Comparison of ENCODE assay signal across 17 cellular contexts in genomic region chr7:138350701-138351357, GRCh38.
DNase-seq lines count a peak whose midpoint lies in the region; ATAC-seq, FAIRE-seq and TF ChIP-seq lines count a peak whose summit lies in the region.
"Had no signal": no experiment of that assay in that cellular context is flagged by ENCODE, and none has a peak within 500 bp of the region (broad histone marks: within the 10 kb centered on the region; RNA-seq: fewer than 3 reads in every experiment).

No MANE protein-coding gene starts in this region.

- H3K4me2 ChIP-seq in astrocyte (ENCODE audit: low read length), result no peak overlapping the region
- H3K4me2 ChIP-seq in osteoblast (ENCODE audit: insufficient read depth, low read length), result no peak overlapping the region

- peaks cover 45% of the 10 kb centered on the region for H3K9me3 Mint-ChIP-seq in Caco-2 (ENCODE audit: unreplicated experiment)
- peaks cover 10% of the 10 kb centered on the region for H3K9me3 Mint-ChIP-seq in astrocyte (ENCODE audit: unreplicated experiment)
- peaks cover 6% of the 10 kb centered on the region for H3K9me3 Mint-ChIP-seq in glutamatergic neuron (ENCODE audit: unreplicated experiment)
- peaks cover 12% of the 10 kb centered on the region for H3K9me3 Mint-ChIP-seq in natural killer cell treated with Interleukin-12 subunit alpha and Interleukin-12 subunit beta and Interleukin-15 and Interleukin-18, amount 100 ng/mL, for 72 hours

- H2AFZ ChIP-seq in astrocyte (ENCODE audit: low read depth, low read length) (no peak overlapping the region), osteoblast (ENCODE audit: low read length) (no peak overlapping the region)

- ATAC-seq in natural killer cell treated with Interleukin-12 subunit alpha and Interleukin-12 subunit beta and Interleukin-15 and Interleukin-18, amount 100 ng/mL, for 72 hours, result no peak
- ATAC-seq: PC-3 had no signal

- H3K4me3 ChIP-seq in Caco-2 (ENCODE audit: low read depth, low read length) (no peak overlapping the region), astrocyte (ENCODE audit: insufficient read depth, low read depth, low read length) (no peak overlapping the region), osteoblast (ENCODE audit: insufficient read depth, low read length) (no peak overlapping the region)
- H3K4me3 ChIP-seq: SJSA1 had no signal

- no peak for DNase-seq in Caco-2
- peak in 56 of 76 experiments; percentile 2 to 90 (median 49) for DNase-seq in HUDEP-2 (lab: John Stamatoyannopoulos, UW; ENCODE audit: unreplicated experiment in 76 of 76)
- DNase-seq in astrocyte (ENCODE audit: low read depth), result peak; percentile 10
- peak; percentile 17 for DNase-seq in osteoblast (ENCODE audit: insufficient read length, low spot score, missing footprints)
- no peak for DNase-seq in glutamatergic neuron
- DNase-seq in stimulated activated CD4-positive, alpha-beta T cell treated with anti-CD3 and anti-CD28 coated beads, Interleukin-2, amount 100 ng/mL, for 24 hours, result no peak
- DNase-seq in natural killer cell treated with Interleukin-12 subunit alpha and Interleukin-12 subunit beta and Interleukin-15 and Interleukin-18, amount 100 ng/mL, for 72 hours (ENCODE audit: low spot score), result no peak
- DNase-seq: Calu3, DMS79, NCI-H1436 treated with DMSO at 0.1 percent for 48 hours, NCI-H2081 treated with DMSO at 0.1 percent for 48 hours, NCI-H510A, NCI-H774, PC-3 had no signal

- H3K4me1 Mint-ChIP-seq in Caco-2 (ENCODE audit: low read depth, unreplicated experiment), result no peaks in the 10 kb centered on the region
- peaks cover 9% of the 10 kb centered on the region for H3K4me1 Mint-ChIP-seq in astrocyte (ENCODE audit: low read depth, unreplicated experiment)
- no peaks in the 10 kb centered on the region for H3K4me1 Mint-ChIP-seq in glutamatergic neuron (ENCODE audit: low read depth, unreplicated experiment)
- H3K4me1 Mint-ChIP-seq in natural killer cell treated with Interleukin-12 subunit alpha and Interleukin-12 subunit beta and Interleukin-15 and Interleukin-18, amount 100 ng/mL, for 72 hours (ENCODE audit: low read depth in 2 of 2), result no peaks in the 10 kb centered on the region
- H3K4me1 Mint-ChIP-seq: IgD-negative memory B cell had no signal

- H3K27me3 Mint-ChIP-seq in Caco-2 (ENCODE audit: insufficient read depth, unreplicated experiment) (no peaks in the 10 kb centered on the region), astrocyte (ENCODE audit: low read depth, unreplicated experiment) (no peaks in the 10 kb centered on the region), glutamatergic neuron (ENCODE audit: unreplicated experiment) (peaks cover 3% of the 10 kb centered on the region)
- H3K27me3 Mint-ChIP-seq in natural killer cell treated with Interleukin-12 subunit alpha and Interleukin-12 subunit beta and Interleukin-15 and Interleukin-18, amount 100 ng/mL, for 72 hours, result no peaks in the 10 kb centered on the region
- H3K27me3 Mint-ChIP-seq: IgD-negative memory B cell had no signal

- BruUV-seq in Caco-2 (replicated peaks; lab: Mats Ljungman, UMichigan), result no TSS peak

- no peak for FAIRE-seq in astrocyte (lab: Jason Lieb, UNC)
- FAIRE-seq: H54 had no signal

- H3K79me2 ChIP-seq in astrocyte (ENCODE audit: insufficient read depth, low read length) (no peaks in the 10 kb centered on the region), osteoblast (ENCODE audit: insufficient read depth, low read length) (no peaks in the 10 kb centered on the region)

- H3K9me3 ChIP-seq in Caco-2 (peaks cover 34% of the 10 kb centered on the region), astrocyte (ENCODE audit: insufficient read depth, low read depth, low read length) (peaks cover 8% of the 10 kb centered on the region), osteoblast (ENCODE audit: low read depth, low read length) (no peaks in the 10 kb centered on the region)

- POLR2A ChIA-PET in Caco-2 (lab: Charles Lee), result no interaction called here

- H3K36me3 Mint-ChIP-seq in Caco-2 (ENCODE audit: insufficient read depth, unreplicated experiment) (no peaks in the 10 kb centered on the region), astrocyte (ENCODE audit: low read depth, unreplicated experiment) (peaks cover 3% of the 10 kb centered on the region), glutamatergic neuron (ENCODE audit: unreplicated experiment) (peaks cover 7% of the 10 kb centered on the region)
- H3K36me3 Mint-ChIP-seq in natural killer cell treated with Interleukin-12 subunit alpha and Interleukin-12 subunit beta and Interleukin-15 and Interleukin-18, amount 100 ng/mL, for 72 hours, result peaks cover 11% of the 10 kb centered on the region
- H3K36me3 Mint-ChIP-seq: IgD-negative memory B cell had no signal

- intact Hi-C loops in Caco-2 (cut with micrococcal nuclease; ENCODE audit: unreplicated experiment), result no loop called here

- H3K27ac Mint-ChIP-seq in Caco-2 (ENCODE audit: unreplicated experiment), result peak overlapping the region; percentile 36
- H3K27ac Mint-ChIP-seq in astrocyte (ENCODE audit: unreplicated experiment), result peak overlapping the region; percentile 56
- no peak overlapping the region for H3K27ac Mint-ChIP-seq in glutamatergic neuron (ENCODE audit: unreplicated experiment)
- H3K27ac Mint-ChIP-seq in natural killer cell treated with Interleukin-12 subunit alpha and Interleukin-12 subunit beta and Interleukin-15 and Interleukin-18, amount 100 ng/mL, for 72 hours, result no peak overlapping the region
- H3K27ac Mint-ChIP-seq: IgD-negative memory B cell had no signal

- H3K4me1 ChIP-seq in Caco-2 (no peaks in the 10 kb centered on the region), astrocyte (ENCODE audit: insufficient read depth, low read length) (no peaks in the 10 kb centered on the region), osteoblast (ENCODE audit: insufficient read depth, low read length) (no peaks in the 10 kb centered on the region)
- H3K4me1 ChIP-seq: SJSA1 had no signal

- H3K9ac ChIP-seq in astrocyte (ENCODE audit: low read length), result no peak overlapping the region

- H4K20me1 ChIP-seq in astrocyte (ENCODE audit: insufficient read depth, low read length) (no peaks in the 10 kb centered on the region), osteoblast (ENCODE audit: insufficient read depth, low read length) (no peaks in the 10 kb centered on the region)

- CTCF ChIA-PET in Caco-2 (lab: Charles Lee), result no interaction called here

- no peak overlapping the region for H3K4me3 Mint-ChIP-seq in Caco-2 (ENCODE audit: unreplicated experiment)
- no peak overlapping the region for H3K4me3 Mint-ChIP-seq in astrocyte (ENCODE audit: unreplicated experiment)
- no peak overlapping the region for H3K4me3 Mint-ChIP-seq in glutamatergic neuron (ENCODE audit: unreplicated experiment)
- H3K4me3 Mint-ChIP-seq in natural killer cell treated with Interleukin-12 subunit alpha and Interleukin-12 subunit beta and Interleukin-15 and Interleukin-18, amount 100 ng/mL, for 72 hours, result no peak overlapping the region
- H3K4me3 Mint-ChIP-seq: IgD-negative memory B cell had no signal

- no peaks in the 10 kb centered on the region for H3K36me3 ChIP-seq in Caco-2 (ENCODE audit: control insufficient read depth, insufficient read depth, low read length)
- no peaks in the 10 kb centered on the region for H3K36me3 ChIP-seq in astrocyte (ENCODE audit: insufficient read depth, low read length)
- H3K36me3 ChIP-seq in osteoblast (ENCODE audit: insufficient read depth, low read length), result no peaks in the 10 kb centered on the region
- H3K36me3 ChIP-seq: SJSA1 had no signal

- no peak for TF ChIP-seq CTCF in Caco-2 (IDR thresholded peaks at IDR 0.05; ENCODE audit: insufficient read depth in 1 of 2, low read depth in 1 of 2, low read length in 1 of 2, severe bottlenecking in 1 of 2, unreplicated experiment in 1 of 2)
- TF ChIP-seq CTCF in astrocyte (IDR thresholded peaks at IDR 0.05; ENCODE audit: insufficient read depth, low read depth, low read length), result no peak
- no peak for TF ChIP-seq CTCF in osteoblast (IDR thresholded peaks at IDR 0.05; ENCODE audit: extremely low read depth, low read depth, low read length)
- TF ChIP-seq CTCF in glutamatergic neuron (IDR thresholded peaks at IDR 0.05; ENCODE audit: partially characterized antibody, unreplicated experiment), result no peak

- H3K27me3 ChIP-seq in Caco-2 (replicated peaks; ENCODE audit: control insufficient read depth, insufficient read depth, low read length), result no peaks in the 10 kb centered on the region
- no peaks in the 10 kb centered on the region for H3K27me3 ChIP-seq in astrocyte (ENCODE audit: insufficient read depth, low read length)
- no peaks in the 10 kb centered on the region for H3K27me3 ChIP-seq in osteoblast (ENCODE audit: insufficient read depth, low read length)
- H3K27me3 ChIP-seq: SJSA1 had no signal

- H3K27ac ChIP-seq in astrocyte (ENCODE audit: low read depth, low read length) (no peak overlapping the region), osteoblast (ENCODE audit: low read depth, low read length) (no peak overlapping the region)
- H3K27ac ChIP-seq: SJSA1 had no signal

Comparison
In these comparisons a context has a peak if more than half of its experiments do, and no peak if none do; other contexts are left out.
1. DNase-seq: peak in HUDEP-2 (56 of 76), astrocyte (single experiment) and osteoblast (single experiment); none in Caco-2 (0 of 2), glutamatergic neuron (single experiment), stimulated activated CD4-positive, alpha-beta T cell treated with anti-CD3 and anti-CD28 coated beads, Interleukin-2, amount 100 ng/mL, for 24 hours (0 of 2) and natural killer cell treated with Interleukin-12 subunit alpha and Interleukin-12 subunit beta and Interleukin-15 and Interleukin-18, amount 100 ng/mL, for 72 hours (single experiment).
2. H3K27ac Mint-ChIP-seq: peak in Caco-2 (single experiment) and astrocyte (single experiment); none in glutamatergic neuron (single experiment) and natural killer cell treated with Interleukin-12 subunit alpha and Interleukin-12 subunit beta and Interleukin-15 and Interleukin-18, amount 100 ng/mL, for 72 hours (0 of 2).